12 cellular contexts compared by ENCODE assay signal in the genomic region with DNA sequence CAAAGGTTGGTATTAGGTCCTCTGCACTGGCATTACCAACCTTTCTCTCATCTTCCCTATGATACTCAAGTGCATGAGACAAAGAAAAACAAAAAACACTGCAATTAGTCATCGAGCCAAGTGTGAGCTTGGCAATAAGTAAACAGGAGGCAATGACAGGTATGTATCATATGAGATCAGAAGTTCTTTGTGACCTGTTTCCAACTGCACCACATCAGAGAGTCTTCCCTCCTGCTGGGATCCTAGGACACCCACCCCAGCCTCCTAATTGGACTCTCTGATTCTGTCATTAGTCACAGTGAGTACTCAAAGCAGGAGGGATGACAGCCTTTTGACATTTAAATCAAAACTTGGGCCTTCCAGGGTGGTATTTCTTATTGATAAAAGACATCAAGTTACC. TPM values are rescaled to one million over a fixed set of nuclear protein-coding genes. Genes with fewer than 3 reads are reported as not detected.
DNase-seq lines count a peak whose midpoint lies in the region; TF ChIP-seq lines count a peak whose summit lies in the region.
"Had no signal": no experiment of that assay in that cellular context is flagged by ENCODE, and none has a peak within 500 bp of the region (broad histone marks: within the 10 kb centered on the region; RNA-seq: fewer than 3 reads in every experiment).

No MANE protein-coding gene starts in this region.

- H3K36me3 ChIP-seq in PC-9 (ENCODE audit: low read depth) (peaks cover 19% of the 10 kb centered on the region), SJCRH30 (no peaks in the 10 kb centered on the region)

- H3K27ac Mint-ChIP-seq in T-helper 1 cell treated with Interleukin-12 subunit alpha and Interleukin-12 subunit beta and Interleukin-4 antibody, amounts not matched to agents 30 μg/mL and 1 μg/mL, for 36 hours, result peak overlapping the region; percentile 46
- H3K27ac Mint-ChIP-seq in activated naive CD4-positive, alpha-beta T cell treated with anti-CD3 and anti-CD28 coated beads, Interleukin-2, amount 50 U/mL, for 24 hours, result peak overlapping the region; percentile 97

- H3K4me1 ChIP-seq in PC-9 (replicated peaks; ENCODE audit: insufficient read depth), result peaks cover 30% of the 10 kb centered on the region
- H3K4me1 ChIP-seq in SJCRH30, result no peaks in the 10 kb centered on the region

- in situ Hi-C loops in GM13976 (cut with MboI; ENCODE audit: low sequenced_read_pairs, unreplicated experiment), result no loop called here

- H3K4me3 Mint-ChIP-seq in T-helper 1 cell treated with Interleukin-12 subunit alpha and Interleukin-12 subunit beta and Interleukin-4 antibody, amounts not matched to agents 30 μg/mL and 1 μg/mL, for 36 hours, result no peak overlapping the region
- H3K4me3 Mint-ChIP-seq in activated naive CD4-positive, alpha-beta T cell treated with anti-CD3 and anti-CD28 coated beads, Interleukin-2, amount 50 U/mL, for 24 hours, result peak overlapping the region; percentile 76

- peaks cover 33% of the 10 kb centered on the region for H3K4me1 Mint-ChIP-seq in T-helper 1 cell treated with Interleukin-12 subunit alpha and Interleukin-12 subunit beta and Interleukin-4 antibody, amounts not matched to agents 30 μg/mL and 1 μg/mL, for 36 hours (ENCODE audit: low read depth)
- H3K4me1 Mint-ChIP-seq in activated naive CD4-positive, alpha-beta T cell treated with anti-CD3 and anti-CD28 coated beads, Interleukin-2, amount 50 U/mL, for 24 hours, result peaks cover 42% of the 10 kb centered on the region

- H3K4me2 ChIP-seq in PC-9, result peak overlapping the region; percentile 38

- CTCF ChIA-PET in PC-9 (lab: Charles Lee), result no interaction called here

- peaks cover 24% of the 10 kb centered on the region for H3F3A ChIP-seq in PC-9 (ENCODE audit: insufficient read depth, low read depth)

- peaks cover 45% of the 10 kb centered on the region for H3K36me3 Mint-ChIP-seq in T-helper 1 cell treated with Interleukin-12 subunit alpha and Interleukin-12 subunit beta and Interleukin-4 antibody, amounts not matched to agents 30 μg/mL and 1 μg/mL, for 36 hours (ENCODE audit: low read depth)
- peaks cover 51% of the 10 kb centered on the region for H3K36me3 Mint-ChIP-seq in activated naive CD4-positive, alpha-beta T cell treated with anti-CD3 and anti-CD28 coated beads, Interleukin-2, amount 50 U/mL, for 24 hours

- H3K27me3 Mint-ChIP-seq in T-helper 1 cell treated with Interleukin-12 subunit alpha and Interleukin-12 subunit beta and Interleukin-4 antibody, amounts not matched to agents 30 μg/mL and 1 μg/mL, for 36 hours (ENCODE audit: low read depth), result no peaks in the 10 kb centered on the region
- H3K27me3 Mint-ChIP-seq in activated naive CD4-positive, alpha-beta T cell treated with anti-CD3 and anti-CD28 coated beads, Interleukin-2, amount 50 U/mL, for 24 hours, result no peaks in the 10 kb centered on the region

- no peaks in the 10 kb centered on the region for H3K9me2 ChIP-seq in PC-9 (ENCODE audit: insufficient read depth)

- POLR2A ChIA-PET in PC-9 (lab: Charles Lee; ENCODE audit: unreplicated experiment), result no interaction called here

- no peaks in the 10 kb centered on the region for H3K9me3 Mint-ChIP-seq in T-helper 1 cell treated with Interleukin-12 subunit alpha and Interleukin-12 subunit beta and Interleukin-4 antibody, amounts not matched to agents 30 μg/mL and 1 μg/mL, for 36 hours
- no peaks in the 10 kb centered on the region for H3K9me3 Mint-ChIP-seq in activated naive CD4-positive, alpha-beta T cell treated with anti-CD3 and anti-CD28 coated beads, Interleukin-2, amount 50 U/mL, for 24 hours

- no peaks in the 10 kb centered on the region for H3K27me3 ChIP-seq in PC-9 (ENCODE audit: insufficient read depth, low read depth)
- no peaks in the 10 kb centered on the region for H3K27me3 ChIP-seq in SJCRH30

- H3K79me2 ChIP-seq in PC-9 (ENCODE audit: low read depth), result no peaks in the 10 kb centered on the region

- no peak overlapping the region for H2AFZ ChIP-seq in PC-9

- H4K20me1 ChIP-seq in PC-9 (ENCODE audit: insufficient read depth), result no peaks in the 10 kb centered on the region

- H3K4me3 ChIP-seq in PC-9 (no peak overlapping the region), SJCRH30 (no peak overlapping the region)
- H3K4me3 ChIP-seq: skin epidermis had no signal

- TF ChIP-seq CTCF in PC-9 (conservative IDR thresholded peaks at IDR 0.05) (no peak), GM13976 (IDR thresholded peaks at IDR 0.05; ENCODE audit: borderline replicate concordance, control extremely low read depth, extremely low read depth, insufficient read depth, missing control alignments) (no peak)

- DNase-seq in T-helper 1 cell (no peak), PC-9 (peak in 1 of 2 experiments; percentile 73), GM13976 (ENCODE audit: low spot score) (no peak), iPS-NIHi7 (ENCODE audit: extremely low spot score) (no peak), SJCRH30 (no peak)
- peak; percentile 49 to 69 for DNase-seq in stimulated activated CD4-positive, alpha-beta T cell treated with anti-CD3 and anti-CD28 coated beads, Interleukin-2, amount 100 ng/mL, for 24 hours
- DNase-seq: NCI-H1694, T-helper 9 cell had no signal

- H3K27ac ChIP-seq in PC-9 (peak overlapping the region; percentile 85), SJCRH30 (no peak overlapping the region)
- H3K27ac ChIP-seq: 22Rv1 had no signal

- intact Hi-C loops in PC-9 (cut with micrococcal nuclease; ENCODE audit: unreplicated experiment), result loop anchor here (1.0 kb wide), 1 partner anchor 9 kb away; no protein-coding TSS in a partner anchor

- no TSS peak for BruUV-seq in PC-9 (replicated peaks; lab: Mats Ljungman, UMichigan)

- H3K9me3 ChIP-seq in PC-9 (ENCODE audit: insufficient read depth, low read depth), result no peaks in the 10 kb centered on the region
- H3K9me3 ChIP-seq in SJCRH30 (replicated peaks), result no peaks in the 10 kb centered on the region

RNA-seq across cellular contexts. Expression of a gene that starts 7.8 kb away (rescaled TPM):
- not detected in 2 replicates for total RNA-seq in PC-9 (2021)
- total RNA-seq in SJCRH30 (2014; rRNA removed; shearing (Covaris generic)), result not detected in 2 replicates

RNA-seq across cellular contexts. Expression of a gene that starts 19.5 kb away (rescaled TPM):
- 13.4 and 16.8 TPM in 2 replicates for total RNA-seq in PC-9 (2021)
- 0.10 and 0.12 TPM in 2 replicates for total RNA-seq in SJCRH30 (2014; rRNA removed; shearing (Covaris generic))

RNA-seq across cellular contexts. Expression of a gene that starts 31.4 kb away (rescaled TPM):
- total RNA-seq in PC-9 (2021), result 39.4 and 43.1 TPM in 2 replicates
- total RNA-seq in SJCRH30 (2014; rRNA removed; shearing (Covaris generic)), result not detected in 2 replicates

RNA-seq across cellular contexts. Expression of a gene that starts 56.2 kb away (rescaled TPM):
- total RNA-seq in PC-9 (2021), result not detected in 2 replicates
- not detected in 2 replicates for total RNA-seq in SJCRH30 (2014; rRNA removed; shearing (Covaris generic))

Comparison
In these comparisons a context has a peak if more than half of its experiments do, and no peak if none do; other contexts are left out.
1. DNase-seq: peak in stimulated activated CD4-positive, alpha-beta T cell treated with anti-CD3 and anti-CD28 coated beads, Interleukin-2, amount 100 ng/mL, for 24 hours (2 of 2); none in T-helper 1 cell (0 of 5), GM13976 (single experiment), iPS-NIHi7 (single experiment) and SJCRH30 (0 of 2).
2. RNA of a gene that starts 19.5 kb away (total RNA-seq): 13.4 to 16.8 TPM in PC-9; 0.10 to 0.12 TPM in SJCRH30; every median in the first group is over 10 times any median in the second.
3. RNA of a gene that starts 31.4 kb away (total RNA-seq): 39.4 to 43.1 TPM in PC-9; not detected in SJCRH30; every median in the first group is over 10 times any median in the second.